9 cellular contexts compared by ENCODE assay signal in the genomic region with DNA sequence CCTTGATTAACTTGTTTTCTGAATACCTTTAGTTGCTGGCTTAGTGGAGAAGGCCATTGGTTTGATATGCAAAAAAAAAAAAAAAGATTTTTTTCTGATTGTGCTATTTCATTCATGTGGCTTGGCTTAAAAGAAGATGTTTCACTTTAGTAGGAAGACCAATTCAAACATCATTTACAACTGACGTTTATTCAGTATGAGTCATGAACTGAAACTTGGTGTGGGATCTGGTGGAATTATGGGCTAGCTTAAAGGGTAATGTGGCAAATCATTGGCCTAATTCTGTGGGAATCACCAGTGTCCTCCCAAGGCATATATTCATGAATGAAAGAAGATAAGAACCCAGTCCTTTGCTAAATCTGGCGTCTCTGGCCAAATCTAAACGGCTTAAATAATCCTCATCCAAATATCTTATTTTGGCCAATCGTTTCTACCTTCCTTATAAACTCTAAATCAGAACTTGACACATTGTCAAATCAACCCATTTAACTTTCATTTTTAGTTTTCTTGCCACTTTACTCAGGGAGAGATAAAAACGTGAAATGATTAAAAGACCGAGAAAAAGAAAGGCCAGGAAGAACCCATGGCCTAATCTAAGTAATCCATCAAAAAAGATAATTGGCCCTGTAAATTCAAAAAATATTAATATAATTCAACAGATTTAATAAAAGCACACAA.
A peak's percentile ranks its signal among the peaks of the same experiment; 100 is the strongest.
DNase-seq lines count a peak whose midpoint lies in the region; ATAC-seq lines count a peak whose summit lies in the region.
"Had no signal": no experiment of that assay in that cellular context is flagged by ENCODE, and none has a peak within 500 bp of the region (broad histone marks: within the 10 kb centered on the region; RNA-seq: fewer than 3 reads in every experiment).

No MANE protein-coding gene starts in this region.

- H3K27ac Mint-ChIP-seq in T-helper 1 cell treated with Interleukin-12 subunit alpha and Interleukin-12 subunit beta and Interleukin-4 antibody, amounts not matched to agents 30 μg/mL and 1 μg/mL, for 36 hours, result peak overlapping the region; percentile 53

- H3K9me3 Mint-ChIP-seq in T-helper 1 cell treated with Interleukin-12 subunit alpha and Interleukin-12 subunit beta and Interleukin-4 antibody, amounts not matched to agents 30 μg/mL and 1 μg/mL, for 36 hours, result peaks cover 3% of the 10 kb centered on the region

- ATAC-seq in GM21825 (IDR thresholded peaks at IDR 0.05; ENCODE audit: unreplicated experiment) (peak; percentile 49), HG03095 (IDR thresholded peaks at IDR 0.05; ENCODE audit: unreplicated experiment) (no peak)

- no peaks in the 10 kb centered on the region for H3K27me3 Mint-ChIP-seq in T-helper 1 cell treated with Interleukin-12 subunit alpha and Interleukin-12 subunit beta and Interleukin-4 antibody, amounts not matched to agents 30 μg/mL and 1 μg/mL, for 36 hours (ENCODE audit: low read depth)

- H3K4me3 Mint-ChIP-seq in T-helper 1 cell treated with Interleukin-12 subunit alpha and Interleukin-12 subunit beta and Interleukin-4 antibody, amounts not matched to agents 30 μg/mL and 1 μg/mL, for 36 hours, result peak overlapping the region; percentile 1

- in situ Hi-C loops in Caki2 (cut with HindIII; ENCODE audit: low pct_unique_long_range_greater_than_20kb, low sequenced_read_pairs), result no loop called here

- peak; percentile 4 for DNase-seq in Caki2 (ENCODE audit: low read depth)
- DNase-seq in kidney glomerular epithelial cell (lab: John Stamatoyannopoulos, UW), result peak; percentile 50
- DNase-seq in NCI-H526 (lab: John Stamatoyannopoulos, UW), result no peak
- DNase-seq in activated CD4-positive, alpha-beta T cell treated with anti-CD3 and anti-CD28 coated beads for 1 hour, result no peak
- DNase-seq in NCI-H1105 treated with DMSO at 0.1 percent for 48 hours (lab: John Stamatoyannopoulos, UW), result no peak
- DNase-seq: NCI-H2171 had no signal

- peaks cover 22% of the 10 kb centered on the region for H3K4me1 Mint-ChIP-seq in T-helper 1 cell treated with Interleukin-12 subunit alpha and Interleukin-12 subunit beta and Interleukin-4 antibody, amounts not matched to agents 30 μg/mL and 1 μg/mL, for 36 hours (ENCODE audit: low read depth)

- peaks cover 23% of the 10 kb centered on the region for H3K36me3 Mint-ChIP-seq in T-helper 1 cell treated with Interleukin-12 subunit alpha and Interleukin-12 subunit beta and Interleukin-4 antibody, amounts not matched to agents 30 μg/mL and 1 μg/mL, for 36 hours (ENCODE audit: low read depth)

Comparison
In these comparisons a context has a peak if more than half of its experiments do, and no peak if none do; other contexts are left out.
1. DNase-seq: peak in Caki2 (single experiment) and kidney glomerular epithelial cell (single experiment); none in NCI-H526 (0 of 2), activated CD4-positive, alpha-beta T cell treated with anti-CD3 and anti-CD28 coated beads for 1 hour (single experiment) and NCI-H1105 treated with DMSO at 0.1 percent for 48 hours (single experiment).